Comparison of ENCODE assay signal across 1 cellular context in the genomic region with DNA sequence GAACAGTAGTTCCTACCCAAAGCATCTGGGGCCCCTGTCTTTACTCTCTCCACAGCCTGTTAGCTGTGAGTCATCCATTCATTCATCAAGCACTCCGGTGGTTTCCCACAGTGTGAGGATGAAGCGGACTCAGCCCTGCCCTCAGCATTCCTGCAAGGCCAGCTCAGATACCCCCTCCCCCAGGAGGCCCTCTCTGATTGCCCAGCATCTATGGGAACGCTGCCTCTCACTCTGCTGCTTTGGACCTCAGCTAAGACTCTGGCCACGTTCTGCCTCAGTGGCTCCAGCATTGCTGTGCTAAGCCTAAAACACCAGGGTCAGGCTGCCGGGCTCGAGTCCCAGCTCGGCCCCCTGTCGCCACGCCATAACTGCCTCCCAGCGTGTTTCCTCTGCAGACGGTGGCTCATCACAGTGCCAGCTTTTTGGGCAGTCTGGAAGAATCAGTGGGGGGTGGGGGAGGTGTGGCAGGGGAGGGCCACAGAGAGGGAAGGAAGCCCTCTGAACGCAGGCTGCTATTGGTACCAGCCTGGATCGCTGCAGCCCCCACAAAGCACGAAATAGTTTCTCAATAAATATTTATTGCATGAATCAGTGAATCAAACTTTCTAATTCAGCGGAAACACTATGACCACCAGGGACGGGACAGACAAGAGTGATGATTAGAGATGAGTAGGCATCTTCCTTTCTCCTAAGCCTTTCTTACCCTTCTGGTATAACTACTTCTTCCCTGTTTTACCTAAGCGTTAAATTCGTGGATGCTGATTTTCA.
TF ChIP-seq lines count a peak whose summit lies in the region.

No MANE protein-coding gene starts in this region.

TF ChIP-seq in GM23338, 12 proteins besides CTCF, POLR2A, EP300 and RAD21 (continued from another document):
- TF ChIP-seq ZNF462 (CRISPR knock-in tag; IDR thresholded peaks at IDR 0.05) (no peak), POLR2AphosphoS5 (IDR thresholded peaks at IDR 0.05; ENCODE audit: low read depth) (no peak), CREB1 (CRISPR knock-in tag; IDR thresholded peaks at IDR 0.05; ENCODE audit: low read depth) (no peak), EZH2 (IDR thresholded peaks at IDR 0.05; ENCODE audit: low read depth, unreplicated experiment) (no peak), JUNB (IDR thresholded peaks at IDR 0.05; ENCODE audit: unreplicated experiment) (no peak)
- TF ChIP-seq, protein P1, sequence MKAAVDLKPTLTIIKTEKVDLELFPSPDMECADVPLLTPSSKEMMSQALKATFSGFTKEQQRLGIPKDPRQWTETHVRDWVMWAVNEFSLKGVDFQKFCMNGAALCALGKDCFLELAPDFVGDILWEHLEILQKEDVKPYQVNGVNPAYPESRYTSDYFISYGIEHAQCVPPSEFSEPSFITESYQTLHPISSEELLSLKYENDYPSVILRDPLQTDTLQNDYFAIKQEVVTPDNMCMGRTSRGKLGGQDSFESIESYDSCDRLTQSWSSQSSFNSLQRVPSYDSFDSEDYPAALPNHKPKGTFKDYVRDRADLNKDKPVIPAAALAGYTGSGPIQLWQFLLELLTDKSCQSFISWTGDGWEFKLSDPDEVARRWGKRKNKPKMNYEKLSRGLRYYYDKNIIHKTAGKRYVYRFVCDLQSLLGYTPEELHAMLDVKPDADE (IDR thresholded peaks at IDR 0.05): no peak
